ENCODE assay signal across 36 cellular contexts in genomic region chr17:50792132-50792531, GRCh38. TPM values are rescaled to one million over a fixed set of nuclear protein-coding genes. Genes with fewer than 3 reads are reported as not detected.
"Had no signal": no experiment of that assay in that cellular context is flagged by ENCODE, and none has a peak within 500 bp of the region (broad histone marks: within the 10 kb centered on the region; RNA-seq: fewer than 3 reads in every experiment).

No MANE protein-coding gene starts in this region.

- H3K4me3 ChIP-seq: colonic mucosa, esophagus squamous epithelium, gastrocnemius medialis, heart right ventricle, lower lobe of right lung, mucosa of descending colon had no signal

- H3K9me3 Mint-ChIP-seq: dendritic cell treated with granulocyte-macrophage colony-stimulating factor and Interleukin-4, amounts not matched to agents 40 ng/mL and 50 ng/mL, for 4 days; effector memory CD8-positive, alpha-beta T cell; endodermal cell; immature natural killer cell; mesothelial cell of epicardium; naive B cell had no signal

- DNase-seq: colonic mucosa; cortex of kidney; effector CD8-positive, alpha-beta T cell; effector memory CD8-positive, alpha-beta T cell; endodermal cell; erythroblast; esophagus squamous epithelium; foreskin fibroblast; foreskin melanocyte; gastrocnemius medialis; glutamatergic neuron; head of caudate nucleus; heart right ventricle; hypothalamus; immature natural killer cell; islet precursor cell; kidney; kidney glomerular epithelial cell; left colon; left ventricle myocardium superior; lower lobe of right lung; mesenchymal stem cell; mucosa of descending colon; naive B cell had no signal

- H3K36me3 ChIP-seq: colonic mucosa, esophagus squamous epithelium, gastrocnemius medialis, heart right ventricle, lower lobe of right lung had no signal

- H3K36me3 Mint-ChIP-seq: immature natural killer cell, mesothelial cell of epicardium, naive B cell had no signal

- H3K4me1 Mint-ChIP-seq: immature natural killer cell had no signal

- H3K27me3 ChIP-seq: colonic mucosa, esophagus squamous epithelium, gastrocnemius medialis, heart right ventricle had no signal

- H3K9me3 ChIP-seq: colonic mucosa, esophagus squamous epithelium, gastrocnemius medialis, heart right ventricle, lower lobe of right lung, mucosa of descending colon had no signal

- FAIRE-seq: endometrium, kidney had no signal

- H3K4me1 ChIP-seq: colonic mucosa, lower lobe of right lung had no signal

- ATAC-seq: effector memory CD8-positive, alpha-beta T cell; esophagus mucosa; gastrocnemius medialis; heart right ventricle; left colon; left lobe of liver; left ventricle myocardium superior; mucosa of descending colon had no signal

- H3K27ac Mint-ChIP-seq: effector memory CD8-positive, alpha-beta T cell; endodermal cell; immature natural killer cell; mesothelial cell of epicardium had no signal

- H3K4me3 Mint-ChIP-seq: dendritic cell treated with granulocyte-macrophage colony-stimulating factor and Interleukin-4, amounts not matched to agents 40 ng/mL and 50 ng/mL, for 4 days; effector memory CD8-positive, alpha-beta T cell; endodermal cell; immature natural killer cell; mesothelial cell of epicardium; naive B cell had no signal

- H3K27me3 Mint-ChIP-seq: dendritic cell treated with granulocyte-macrophage colony-stimulating factor and Interleukin-4, amounts not matched to agents 40 ng/mL and 50 ng/mL, for 4 days; effector memory CD8-positive, alpha-beta T cell had no signal

- H3K27ac ChIP-seq: colonic mucosa, epithelial cell of prostate, esophagus squamous epithelium, gastrocnemius medialis, lower lobe of right lung had no signal

RNA-seq across cellular contexts. Expression of gene ANKRD40CL, which starts 24.8 kb away (rescaled TPM):
- total RNA-seq: dermis microvascular lymphatic vessel endothelial cell, endodermal cell, esophagus mucosa, esophagus squamous epithelium, gastrocnemius medialis, glomerular endothelial cell, heart right ventricle, kidney, left lobe of liver, left ventricle myocardium superior, lower leg skin, lower lobe of right lung, lung microvascular endothelial cell, mesenteric fat pad, mesothelial cell of epicardium, myocyte had no signal
- polyA plus RNA-seq: heart right ventricle, immature natural killer cell had no signal

RNA-seq across cellular contexts. Expression of gene WFIKKN2, which starts 43.3 kb away (rescaled TPM):
- total RNA-seq: dermis microvascular lymphatic vessel endothelial cell, esophagus mucosa, glomerular endothelial cell, lung microvascular endothelial cell had no signal
- polyA plus RNA-seq: immature natural killer cell had no signal
